Comparison of ENCODE assay signal across 8 cellular contexts in the genomic region with DNA sequence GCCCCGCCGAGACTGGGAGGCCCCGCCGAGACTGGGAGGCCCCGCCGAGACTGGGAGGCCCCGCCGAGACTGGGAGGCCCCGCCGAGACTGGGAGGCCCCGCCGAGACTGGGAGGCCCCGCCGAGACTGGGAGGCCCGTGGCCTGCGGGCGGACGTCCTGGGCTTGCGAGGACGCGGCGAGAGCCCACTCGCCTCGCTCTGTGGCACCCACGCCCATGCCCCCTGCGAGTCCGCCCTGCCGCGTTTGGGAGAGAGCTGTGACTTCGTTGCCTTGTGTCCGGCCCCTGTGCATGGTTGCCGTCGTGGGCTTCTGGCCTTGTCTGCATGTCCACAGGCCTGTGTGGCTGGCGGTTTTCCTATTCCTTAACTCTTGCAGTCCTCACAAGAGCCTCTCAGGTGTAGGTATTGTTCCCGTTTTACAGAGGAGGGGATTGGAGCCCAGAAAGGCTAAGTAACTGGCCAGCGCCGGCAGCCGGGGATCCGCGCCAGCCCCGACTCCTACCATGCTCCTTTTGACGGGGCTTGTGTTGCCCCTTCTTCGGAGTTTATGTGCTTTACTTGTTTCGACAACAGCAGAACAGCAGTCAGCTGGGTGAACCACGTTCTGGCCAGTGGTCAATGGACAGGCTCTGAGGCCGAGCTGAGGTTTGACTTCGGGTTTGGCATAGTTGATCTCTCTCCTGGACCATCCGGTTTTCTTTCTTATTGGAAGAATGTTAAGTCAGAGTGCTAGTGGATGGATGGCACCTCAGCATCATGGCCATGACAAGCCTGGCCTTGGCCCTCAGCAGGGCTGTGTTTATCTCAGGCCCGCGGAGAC. TPM values are rescaled to one million over a fixed set of nuclear protein-coding genes. Genes with fewer than 3 reads are reported as not detected.
DNase-seq lines count a peak whose midpoint lies in the region; ATAC-seq and TF ChIP-seq lines count a peak whose summit lies in the region.

No MANE protein-coding gene starts in this region.

- H3K27me3 ChIP-seq in IMR-90 (ENCODE audit: control insufficient read depth, insufficient read depth, low read length) (no peaks in the 10 kb centered on the region; the same call in 1 of the 2 replicates), colonic mucosa (no peaks in the 10 kb centered on the region), muscle layer of colon (ENCODE audit: control insufficient read depth in 1 of 2, insufficient read depth in 2 of 2, low read length in 2 of 2) (peaks cover 0 to 11% of the 10 kb centered on the region in 2 donors)

- H2BK15ac ChIP-seq in IMR-90 (ENCODE audit: low read depth, low read length): no peak overlapping the region; the same call in 2 of the 3 replicates

- DNase-seq in AG09309 (ENCODE audit: low read depth): no peak
- no peak for DNase-seq in IMR-90
- no peak for DNase-seq in colonic mucosa
- DNase-seq in NCI-H1105 (lab: John Stamatoyannopoulos, UW): no peak
- no peak for DNase-seq in islet precursor cell
- no peak for DNase-seq in NCI-H510A (lab: John Stamatoyannopoulos, UW)

- H3K56ac ChIP-seq in IMR-90 (ENCODE audit: extremely low read depth, insufficient read depth, low read length): peak overlapping the region; percentile 60

- no peak for ATAC-seq in IMR-90 (ENCODE audit: low read depth)
- ATAC-seq in HG03175 (IDR thresholded peaks at IDR 0.05; ENCODE audit: unreplicated experiment): no peak

- H3K9me1 ChIP-seq in IMR-90 (ENCODE audit: insufficient read depth, low read length): peaks cover 18% of the 10 kb centered on the region

- H4K8ac ChIP-seq in IMR-90 (ENCODE audit: low read depth in 2 of 2, low read length in 2 of 2): peak overlapping the region; percentile 66 to 77; a peak in 3 of 4 replicates

- H3K4me3 ChIP-seq in AG09309 (ENCODE audit: control insufficient read depth, low read depth, low read length) (peak overlapping the region; percentile 96), IMR-90 (ENCODE audit: insufficient read depth, low read depth, low read length) (peak overlapping the region; percentile 61), colonic mucosa (peak overlapping the region; percentile 78), muscle layer of colon (ENCODE audit: low read depth in 1 of 2, low read length in 2 of 2) (peak overlapping the region; percentile 95 to 99)

- H2BK120ac ChIP-seq in IMR-90 (ENCODE audit: low read depth, low read length): no peak overlapping the region

- peak overlapping the region; percentile 95 for H3K4me2 ChIP-seq in IMR-90 (ENCODE audit: low read depth, low read length)

- no peak for TF ChIP-seq RAD21 in IMR-90 (IDR thresholded peaks at IDR 0.05; ENCODE audit: low read length)

- intact Hi-C loops in IMR-90 (cut with micrococcal nuclease): no loop called here
- intact Hi-C loops in colonic mucosa (cut with DNase I): loop anchor here (5.0 kb wide), 1 partner anchor 40 kb away; a partner anchor contains a TSS

- no peak for TF ChIP-seq POLR2A in IMR-90 (IDR thresholded peaks at IDR 0.05; ENCODE audit: low read depth, low read length)

- POLR2A ChIA-PET in IMR-90 (lab: Charles Lee; ENCODE audit: unreplicated experiment): no interaction called here

- H2AFZ ChIP-seq in IMR-90 (replicated peaks; ENCODE audit: low read length, poor library complexity): peak overlapping the region; percentile 35

- H3K36me3 ChIP-seq in IMR-90 (ENCODE audit: control insufficient read depth, insufficient read depth, low read length) (peaks cover 7% of the 10 kb centered on the region), colonic mucosa (no peaks in the 10 kb centered on the region), muscle layer of colon (ENCODE audit: insufficient read depth, low read length) (peaks cover 6% of the 10 kb centered on the region)

- TF ChIP-seq CTCF in AG09309 (IDR thresholded peaks at IDR 0.05; ENCODE audit: control insufficient read depth, insufficient read depth, low read depth, low read length, missing control alignments): no peak
- no peak for TF ChIP-seq CTCF in IMR-90 (conservative IDR thresholded peaks at IDR 0.05; ENCODE audit: low read depth, low read length)
- TF ChIP-seq CTCF in colonic mucosa (IDR thresholded peaks at IDR 0.05): no peak

- H2BK5ac ChIP-seq in IMR-90 (ENCODE audit: low read depth, low read length, poor library complexity, severe bottlenecking): peak overlapping the region; percentile 65

- H4K20me1 ChIP-seq in IMR-90 (ENCODE audit: insufficient read depth, low read length): peaks cover 57% of the 10 kb centered on the region

- H3K9ac ChIP-seq in IMR-90 (ENCODE audit: low read depth, low read length) (peak overlapping the region; percentile 97), colonic mucosa (ENCODE audit: low read depth in 2 of 2, low read length in 2 of 2) (peak overlapping the region; percentile 62 to 92), muscle layer of colon (ENCODE audit: low read length) (peak overlapping the region; percentile 93)

- CTCF ChIA-PET in IMR-90 (lab: Yijun Ruan, JAX): no interaction called here

- peaks cover 16% of the 10 kb centered on the region for H3K4me1 ChIP-seq in IMR-90 (ENCODE audit: control insufficient read depth, insufficient read depth, low read length)
- H3K4me1 ChIP-seq in colonic mucosa: peaks cover 16% of the 10 kb centered on the region
- H3K4me1 ChIP-seq in muscle layer of colon (ENCODE audit: insufficient read depth, low read length): peaks cover 36% of the 10 kb centered on the region

- no TSS peak for BruUV-seq in IMR-90 (replicated peaks; lab: Mats Ljungman, UMichigan)

- peak overlapping the region; percentile 15 for H4K5ac ChIP-seq in IMR-90 (ENCODE audit: low read depth, low read length)

- H3K18ac ChIP-seq in IMR-90 (ENCODE audit: low read depth, low read length): 0 out of 2 replicates have a peak overlapping the region, but pooled peaks have one; percentile 7

- in situ Hi-C loops in IMR-90 (cut with MboI; ENCODE audit: low sequenced_read_pairs): no loop called here

- peak overlapping the region; percentile 83 for H3K4ac ChIP-seq in IMR-90 (ENCODE audit: low read depth, low read length)

- H3K9me3 ChIP-seq in IMR-90 (ENCODE audit: control insufficient read depth, insufficient read depth, low read length) (no peaks in the 10 kb centered on the region), colonic mucosa (no peaks in the 10 kb centered on the region), muscle layer of colon (ENCODE audit: low read length) (no peaks in the 10 kb centered on the region)

- H2BK20ac ChIP-seq in IMR-90 (ENCODE audit: low read depth, low read length): no peak overlapping the region

- peak overlapping the region; percentile 94 for H2AK5ac ChIP-seq in IMR-90 (ENCODE audit: low read depth, low read length)

- peaks cover 2 to 38% of the 10 kb centered on the region in 2 experiments; a peak in 3 of 4 replicates for H3K79me1 ChIP-seq in IMR-90 (ENCODE audit: low read depth in 1 of 2, low read length in 2 of 2)

- H3K23ac ChIP-seq in IMR-90 (ENCODE audit: low read depth, low read length): peak overlapping the region; percentile 93

- peak overlapping the region; percentile 57 for H3K14ac ChIP-seq in IMR-90 (replicated peaks; ENCODE audit: low read depth, low read length)

- 2% methylated on average over 22 of the region's 50 CpGs; no CpG with 5 or more reads in 1 of the 2 experiments for WGBS in IMR-90 (ENCODE audit: extremely low coverage in 2 of 2, insufficient read length in 1 of 2), 2 experiments

- peak overlapping the region; percentile 51; the same call in 1 of the 2 replicates for H4K91ac ChIP-seq in IMR-90 (ENCODE audit: insufficient read depth, low read depth, low read length)

- dilution Hi-C loops in IMR-90 (cut with HindIII; ENCODE audit: low sequenced_read_pairs, unreplicated experiment): no loop called here

- H2AK9ac ChIP-seq in IMR-90 (replicated peaks; ENCODE audit: low read depth, low read length, poor library complexity): peak overlapping the region; percentile 97

- H3K27ac ChIP-seq in IMR-90 (ENCODE audit: insufficient read depth, low read length): peak overlapping the region; percentile 87
- H3K27ac ChIP-seq in colonic mucosa: peak overlapping the region; percentile 2
- H3K27ac ChIP-seq in muscle layer of colon (ENCODE audit: low read depth, low read length): peak overlapping the region; percentile 73

TF ChIP-seq in IMR-90, 13 proteins besides CTCF, POLR2A, EP300 and RAD21:
- 0 out of 2 replicates have a peak, but pooled peaks have one; percentile 0 for TF ChIP-seq MXI1 (IDR thresholded peaks at IDR 0.05; ENCODE audit: borderline replicate concordance, low read depth, low read length)
- TF ChIP-seq NFE2L2 (IDR thresholded peaks at IDR 0.05; ENCODE audit: low read depth, low read length): no peak

RNA-seq across cellular contexts. Expression of a gene that starts 0.7 kb away (rescaled TPM):
- 10.9 and 12.2 TPM in 2 replicates for total RNA-seq in IMR-90 (2012; rRNA removed)
- polyA plus RNA-seq in IMR-90 (2012; rRNA removed): 17.5 and 23.0 TPM in 2 replicates
- 16.8 and 17.0 TPM in 2 replicates for polyA plus RNA-seq in IMR-90 (2012; cell fraction: cytosol; rRNA removed)
- 34.6 and 53.2 TPM in 2 replicates for polyA plus RNA-seq in IMR-90 (2012; cell fraction: nucleus; rRNA removed; ENCODE audit: low replicate concordance)
- 10 to 100 TPM; 29.4 to 41.9 TPM for total RNA-seq in colonic mucosa

RNA-seq across cellular contexts. Expression of a gene that starts 16.2 kb away (rescaled TPM):
- 6.8 and 6.9 TPM in 2 replicates for total RNA-seq in IMR-90 (2012; rRNA removed)
- 18.5 and 24.2 TPM in 2 replicates for polyA plus RNA-seq in IMR-90 (2012; rRNA removed)
- 22.9 and 28.1 TPM in 2 replicates for polyA plus RNA-seq in IMR-90 (2012; cell fraction: cytosol; rRNA removed)
- polyA plus RNA-seq in IMR-90 (2012; cell fraction: nucleus; rRNA removed; ENCODE audit: low replicate concordance): 66.1 and 134 TPM in 2 replicates
- 100 to 1,000 TPM; 108 to 139 TPM for total RNA-seq in colonic mucosa

RNA-seq across cellular contexts. Expression of a gene that starts 16.5 kb away (rescaled TPM):
- total RNA-seq in IMR-90 (2012; rRNA removed) (0.18 and 0.28 TPM in 2 replicates), colonic mucosa (10 to 100 TPM in 1 of 2 donors, 1 to 10 TPM in 1; 9.8 to 13.6 TPM)
- polyA plus RNA-seq in IMR-90 (2012; rRNA removed): 1.3 and 2.5 TPM in 2 replicates
- 1.1 and 1.7 TPM in 2 replicates for polyA plus RNA-seq in IMR-90 (2012; cell fraction: cytosol; rRNA removed)
- polyA plus RNA-seq in IMR-90 (2012; cell fraction: nucleus; rRNA removed; ENCODE audit: low replicate concordance): 22.0 and 37.2 TPM in 2 replicates

RNA-seq across cellular contexts. Expression of a gene that starts 38.7 kb away (rescaled TPM):
- 1.4 and 1.6 TPM in 2 replicates for total RNA-seq in IMR-90 (2012; rRNA removed)
- polyA plus RNA-seq in IMR-90 (2012; rRNA removed): 4.5 and 5.8 TPM in 2 replicates
- polyA plus RNA-seq in IMR-90 (2012; cell fraction: cytosol; rRNA removed): 3.0 and 6.5 TPM in 2 replicates
- polyA plus RNA-seq in IMR-90 (2012; cell fraction: nucleus; rRNA removed; ENCODE audit: low replicate concordance): 14.5 and 38.2 TPM in 2 replicates
- 10 to 100 TPM; 22.1 to 25.6 TPM for total RNA-seq in colonic mucosa

RNA-seq across cellular contexts. Expression of a gene that starts 39.7 kb away (rescaled TPM):
- total RNA-seq in IMR-90 (2012; rRNA removed) (0.28 and 0.36 TPM in 2 replicates), colonic mucosa (1 to 10 TPM; 2.8 to 3.2 TPM)
- polyA plus RNA-seq in IMR-90 (2012; rRNA removed): 1.3 and 1.7 TPM in 2 replicates
- 0.73 and 1.4 TPM in 2 replicates for polyA plus RNA-seq in IMR-90 (2012; cell fraction: cytosol; rRNA removed)
- polyA plus RNA-seq in IMR-90 (2012; cell fraction: nucleus; rRNA removed; ENCODE audit: low replicate concordance): 5.4 and 11.7 TPM in 2 replicates

Comparison
In these comparisons a context has a peak if more than half of its experiments do, and no peak if none do; other contexts are left out.
1. H3K27ac ChIP-seq: peak in every context shown above with its lines; median percentile 87 in IMR-90; 73 in muscle layer of colon; 2 in colonic mucosa.
2. RNA of a gene that starts 16.2 kb away (total RNA-seq): 108 to 139 TPM in colonic mucosa; 6.8 to 6.9 TPM in IMR-90; every median in the first group is over 10 times any median in the second.
3. Peak in every context shown above with its lines, with median percentiles within 50 percentile points of each other: H3K4me3 ChIP-seq and H3K9ac ChIP-seq.